Comparison of ENCODE assay signal across 1 cellular context in genomic region chr6:87722831-87723726, GRCh38.
TF ChIP-seq lines count a peak whose summit lies in the region.

No MANE protein-coding gene starts in this region.

TF ChIP-seq in GM12878, 131 proteins besides CTCF, POLR2A, EP300 and RAD21 (continued from another document and continues in another):
- TF ChIP-seq E2F4 (IDR thresholded peaks at IDR 0.05; ENCODE audit: low read depth, low read length): no peak
- TF ChIP-seq SMAD5 (IDR thresholded peaks at IDR 0.05; ENCODE audit: low read depth): no peak
- TF ChIP-seq ZNF622 (IDR thresholded peaks at IDR 0.05): no peak
- peak; percentile 52; the same call in 1 of the 2 replicates for TF ChIP-seq FOXM1 (IDR thresholded peaks at IDR 0.05; ENCODE audit: low read depth, low read length)
- TF ChIP-seq NR2C1 (IDR thresholded peaks at IDR 0.05): no peak
- TF ChIP-seq DPF2 (IDR thresholded peaks at IDR 0.05): peak; percentile 86
- TF ChIP-seq MYB (IDR thresholded peaks at IDR 0.05; ENCODE audit: borderline replicate concordance, low read depth, low read length): no peak
- no peak for TF ChIP-seq ZNF274 (IDR thresholded peaks at IDR 0.05; ENCODE audit: insufficient read depth, insufficient read length)
- no peak for TF ChIP-seq ZNF24 (IDR thresholded peaks at IDR 0.05)
- no peak for TF ChIP-seq SPI1 (IDR thresholded peaks at IDR 0.05; ENCODE audit: borderline replicate concordance, insufficient read depth, low read depth, low read length)
- TF ChIP-seq RUNX3 (IDR thresholded peaks at IDR 0.05; ENCODE audit: low read length): peak; percentile 87
- TF ChIP-seq SMAD1 (IDR thresholded peaks at IDR 0.05; ENCODE audit: low read depth, partially characterized antibody): no peak
- no peak for TF ChIP-seq NKRF (conservative IDR thresholded peaks at IDR 0.05)
- no peak for TF ChIP-seq RELA (IDR thresholded peaks at IDR 0.05; ENCODE audit: borderline replicate concordance, partially characterized antibody)
- TF ChIP-seq HDAC6 (IDR thresholded peaks at IDR 0.05; ENCODE audit: unreplicated experiment): no peak
- TF ChIP-seq PML (IDR thresholded peaks at IDR 0.05; ENCODE audit: low read length): no peak
- TF ChIP-seq SRF (IDR thresholded peaks at IDR 0.05; ENCODE audit: low read depth in 2 of 2, low read length in 2 of 2): no peak
- no peak for TF ChIP-seq ZBTB11 (CRISPR knock-in tag; IDR thresholded peaks at IDR 0.05)
- peak; percentile 57; the same call in 1 of the 2 replicates for TF ChIP-seq RELB (IDR thresholded peaks at IDR 0.05; ENCODE audit: low read depth)
- no peak for TF ChIP-seq STAT1 (conservative IDR thresholded peaks at IDR 0.05)
- TF ChIP-seq RB1 (IDR thresholded peaks at IDR 0.05; ENCODE audit: borderline replicate concordance): no peak
- no peak for TF ChIP-seq ZZZ3 (IDR thresholded peaks at IDR 0.05; ENCODE audit: control insufficient read depth, insufficient read length, low read depth)
- TF ChIP-seq PAX8 (IDR thresholded peaks at IDR 0.05): no peak
- TF ChIP-seq SMC3 (IDR thresholded peaks at IDR 0.05; ENCODE audit: borderline replicate concordance, low read length): no peak
- no peak for TF ChIP-seq POLR2AphosphoS2 (IDR thresholded peaks at IDR 0.05; ENCODE audit: low read depth, low read length)
- TF ChIP-seq KAT2A (conservative IDR thresholded peaks at IDR 0.05; ENCODE audit: control insufficient read depth, low read depth, low read length): no peak
- TF ChIP-seq POU2F2 (IDR thresholded peaks at IDR 0.05; ENCODE audit: borderline replicate concordance, low read depth, low read length): peak; percentile 79; the same call in 2 of the 3 replicates
- TF ChIP-seq BACH1 (IDR thresholded peaks at IDR 0.05; ENCODE audit: borderline replicate concordance): peak; percentile 100
- TF ChIP-seq SP1 (IDR thresholded peaks at IDR 0.05; ENCODE audit: low read depth, low read length): no peak
- peak; percentile 94 for TF ChIP-seq NR2F1 (conservative IDR thresholded peaks at IDR 0.05)
- peak; percentile 71; the same call in 1 of the 2 replicates for TF ChIP-seq MEF2A (IDR thresholded peaks at IDR 0.05; ENCODE audit: insufficient read depth, low read depth, low read length)
- no peak for TF ChIP-seq E4F1 (IDR thresholded peaks at IDR 0.05; ENCODE audit: borderline replicate concordance, partially characterized antibody)
- TF ChIP-seq NFXL1 (IDR thresholded peaks at IDR 0.05; ENCODE audit: borderline replicate concordance): no peak
- TF ChIP-seq SUZ12 (IDR thresholded peaks at IDR 0.05; ENCODE audit: unreplicated experiment): no peak
- TF ChIP-seq TCF12 (IDR thresholded peaks at IDR 0.05; ENCODE audit: low read depth, low read length): peak; percentile 83
- no peak for TF ChIP-seq HDAC2 (IDR thresholded peaks at IDR 0.05)
- TF ChIP-seq MXI1 (IDR thresholded peaks at IDR 0.05; ENCODE audit: low read depth, low read length): no peak
- TF ChIP-seq FOS (IDR thresholded peaks at IDR 0.05; ENCODE audit: borderline replicate concordance, extremely low read depth, insufficient read length): no peak
- TF ChIP-seq MTA3 (IDR thresholded peaks at IDR 0.05; ENCODE audit: borderline replicate concordance, low read length): no peak
- TF ChIP-seq CBX5 (IDR thresholded peaks at IDR 0.05; ENCODE audit: low read depth): no peak
- TF ChIP-seq STAT3 (IDR thresholded peaks at IDR 0.05; ENCODE audit: low read depth, low read length): no peak
- TF ChIP-seq IKZF2 (IDR thresholded peaks at IDR 0.05): peak; percentile 82 to 88
- TF ChIP-seq CHD1 (IDR thresholded peaks at IDR 0.05; ENCODE audit: low read depth, low read length): no peak
- no peak for TF ChIP-seq ESRRA (IDR thresholded peaks at IDR 0.05; ENCODE audit: low read length)
- TF ChIP-seq YY1 (IDR thresholded peaks at IDR 0.05; ENCODE audit: low read depth, low read length): 0 out of 2 replicates have a peak, but pooled peaks have one; percentile 37
- TF ChIP-seq NRF1 (conservative IDR thresholded peaks at IDR 0.05; ENCODE audit: low read depth, low read length): no peak
- no peak for TF ChIP-seq ZNF687 (IDR thresholded peaks at IDR 0.05)
- TF ChIP-seq BRCA1 (IDR thresholded peaks at IDR 0.05; ENCODE audit: low read depth, low read length): no peak
- TF ChIP-seq ZSCAN29 (IDR thresholded peaks at IDR 0.05): no peak
- 0 out of 2 replicates have a peak, but pooled peaks have one; percentile 15 for TF ChIP-seq RCOR1 (conservative IDR thresholded peaks at IDR 0.05; ENCODE audit: low read depth, low read length)
- no peak for TF ChIP-seq ZBTB4 (CRISPR knock-in tag; IDR thresholded peaks at IDR 0.05)
- TF ChIP-seq BMI1 (IDR thresholded peaks at IDR 0.05; ENCODE audit: borderline replicate concordance): no peak; the same call in 1 of the 2 replicates
